Comparison of ENCODE assay signal across 1 cellular context in the genomic region with DNA sequence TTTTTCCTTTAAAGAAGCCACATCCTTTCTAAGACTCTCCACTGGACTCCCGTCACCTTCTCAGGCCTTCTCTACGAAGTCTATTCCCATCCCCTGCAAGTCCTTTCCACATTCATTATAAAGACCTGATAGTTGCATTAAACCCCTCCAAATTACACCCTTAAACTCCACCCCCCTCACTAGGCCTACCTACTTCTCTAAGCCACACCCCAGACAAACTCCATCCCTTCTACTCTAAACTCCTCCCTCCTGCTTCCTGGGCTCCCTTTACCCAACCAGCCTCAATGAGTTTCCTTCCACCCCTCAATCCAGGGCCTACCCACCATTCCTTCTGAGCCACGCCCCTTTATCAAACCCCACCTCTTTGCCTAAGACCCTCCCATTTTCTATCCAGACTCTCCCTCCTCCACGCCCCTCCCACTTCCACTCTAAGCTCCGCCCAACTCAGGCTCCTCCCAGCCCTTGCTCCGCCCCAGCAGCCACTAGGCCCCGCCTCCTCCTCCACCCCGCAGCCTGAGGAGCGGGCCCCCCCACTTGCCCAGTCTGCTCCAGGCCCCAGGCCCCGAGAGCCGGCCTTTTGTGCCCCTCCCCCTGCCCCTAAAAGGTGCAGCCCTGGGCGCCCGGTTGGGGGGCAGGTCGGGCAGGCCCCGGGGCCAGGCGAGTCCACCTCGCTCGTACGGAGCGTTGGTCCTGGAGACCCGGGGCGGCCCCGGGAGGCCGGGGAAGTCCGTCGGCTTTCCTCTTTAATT.
A peak's percentile ranks its signal among the peaks of the same experiment; 100 is the strongest.
TF ChIP-seq lines count a peak whose summit lies in the region.

No MANE protein-coding gene starts in this region.

TF ChIP-seq in GM12878, 131 proteins besides CTCF, POLR2A, EP300 and RAD21:
- TF ChIP-seq SREBF2 (IDR thresholded peaks at IDR 0.05; ENCODE audit: low read length): no peak
- 0 out of 2 replicates have a peak, but pooled peaks have one; percentile 10 for TF ChIP-seq RFX5 (IDR thresholded peaks at IDR 0.05; ENCODE audit: low read depth, low read length)
- peak; percentile 83 for TF ChIP-seq CHD1 (IDR thresholded peaks at IDR 0.05; ENCODE audit: low read depth, low read length)
- TF ChIP-seq PAX8 (IDR thresholded peaks at IDR 0.05): no peak
- no peak for TF ChIP-seq SUZ12 (IDR thresholded peaks at IDR 0.05; ENCODE audit: unreplicated experiment)
- TF ChIP-seq, protein P1, sequence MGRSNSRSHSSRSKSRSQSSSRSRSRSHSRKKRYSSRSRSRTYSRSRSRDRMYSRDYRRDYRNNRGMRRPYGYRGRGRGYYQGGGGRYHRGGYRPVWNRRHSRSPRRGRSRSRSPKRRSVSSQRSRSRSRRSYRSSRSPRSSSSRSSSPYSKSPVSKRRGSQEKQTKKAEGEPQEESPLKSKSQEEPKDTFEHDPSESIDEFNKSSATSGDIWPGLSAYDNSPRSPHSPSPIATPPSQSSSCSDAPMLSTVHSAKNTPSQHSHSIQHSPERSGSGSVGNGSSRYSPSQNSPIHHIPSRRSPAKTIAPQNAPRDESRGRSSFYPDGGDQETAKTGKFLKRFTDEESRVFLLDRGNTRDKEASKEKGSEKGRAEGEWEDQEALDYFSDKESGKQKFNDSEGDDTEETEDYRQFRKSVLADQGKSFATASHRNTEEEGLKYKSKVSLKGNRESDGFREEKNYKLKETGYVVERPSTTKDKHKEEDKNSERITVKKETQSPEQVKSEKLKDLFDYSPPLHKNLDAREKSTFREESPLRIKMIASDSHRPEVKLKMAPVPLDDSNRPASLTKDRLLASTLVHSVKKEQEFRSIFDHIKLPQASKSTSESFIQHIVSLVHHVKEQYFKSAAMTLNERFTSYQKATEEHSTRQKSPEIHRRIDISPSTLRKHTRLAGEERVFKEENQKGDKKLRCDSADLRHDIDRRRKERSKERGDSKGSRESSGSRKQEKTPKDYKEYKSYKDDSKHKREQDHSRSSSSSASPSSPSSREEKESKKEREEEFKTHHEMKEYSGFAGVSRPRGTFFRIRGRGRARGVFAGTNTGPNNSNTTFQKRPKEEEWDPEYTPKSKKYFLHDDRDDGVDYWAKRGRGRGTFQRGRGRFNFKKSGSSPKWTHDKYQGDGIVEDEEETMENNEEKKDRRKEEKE (IDR thresholded peaks at IDR 0.05): no peak
- peak; percentile 84 for TF ChIP-seq SMARCA5 (IDR thresholded peaks at IDR 0.05)
- TF ChIP-seq CBX5 (IDR thresholded peaks at IDR 0.05; ENCODE audit: low read depth): no peak
- TF ChIP-seq HDGF (IDR thresholded peaks at IDR 0.05): peak; percentile 100
- TF ChIP-seq ZBTB33 (IDR thresholded peaks at IDR 0.05): no peak
- TF ChIP-seq LARP7 (IDR thresholded peaks at IDR 0.05): peak; percentile 74; the same call in 1 of the 2 replicates
- TF ChIP-seq MEF2B (IDR thresholded peaks at IDR 0.05; ENCODE audit: partially characterized antibody, poor library complexity, severe bottlenecking): peak; percentile 21
- TF ChIP-seq BHLHE40 (IDR thresholded peaks at IDR 0.05; ENCODE audit: borderline replicate concordance in 1 of 2, low read depth in 2 of 2, low read length in 1 of 2): no peak
- TF ChIP-seq ASH2L (IDR thresholded peaks at IDR 0.05; ENCODE audit: borderline replicate concordance, low read depth): peak; percentile 92
- no peak for TF ChIP-seq FOXK2 (IDR thresholded peaks at IDR 0.05)
- TF ChIP-seq RUNX3 (IDR thresholded peaks at IDR 0.05; ENCODE audit: low read length): 0 out of 2 replicates have a peak, but pooled peaks have one; percentile 5
- TF ChIP-seq KLF5 (IDR thresholded peaks at IDR 0.05; ENCODE audit: partially characterized antibody): peak; percentile 62
- peak; percentile 35; the same call in 1 of the 2 replicates for TF ChIP-seq SPI1 (IDR thresholded peaks at IDR 0.05; ENCODE audit: borderline replicate concordance, insufficient read depth, low read depth, low read length)
- TF ChIP-seq, protein P2, sequence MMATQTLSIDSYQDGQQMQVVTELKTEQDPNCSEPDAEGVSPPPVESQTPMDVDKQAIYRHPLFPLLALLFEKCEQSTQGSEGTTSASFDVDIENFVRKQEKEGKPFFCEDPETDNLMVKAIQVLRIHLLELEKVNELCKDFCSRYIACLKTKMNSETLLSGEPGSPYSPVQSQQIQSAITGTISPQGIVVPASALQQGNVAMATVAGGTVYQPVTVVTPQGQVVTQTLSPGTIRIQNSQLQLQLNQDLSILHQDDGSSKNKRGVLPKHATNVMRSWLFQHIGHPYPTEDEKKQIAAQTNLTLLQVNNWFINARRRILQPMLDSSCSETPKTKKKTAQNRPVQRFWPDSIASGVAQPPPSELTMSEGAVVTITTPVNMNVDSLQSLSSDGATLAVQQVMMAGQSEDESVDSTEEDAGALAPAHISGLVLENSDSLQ (IDR thresholded peaks at IDR 0.05): peak; percentile 51
- no peak for TF ChIP-seq ATF7 (IDR thresholded peaks at IDR 0.05; ENCODE audit: low read depth)
- 0 out of 2 replicates have a peak, but pooled peaks have one; percentile 78 for TF ChIP-seq STAT1 (conservative IDR thresholded peaks at IDR 0.05)
- TF ChIP-seq GATAD2B (conservative IDR thresholded peaks at IDR 0.05; ENCODE audit: low read depth): peak; percentile 75; the same call in 1 of the 2 replicates
- no peak for TF ChIP-seq USF1 (IDR thresholded peaks at IDR 0.05; ENCODE audit: borderline replicate concordance, extremely low read length, insufficient read depth, low read depth, low read length)
- no peak for TF ChIP-seq ZNF384 (IDR thresholded peaks at IDR 0.05; ENCODE audit: borderline replicate concordance, low read depth, low read length)
- TF ChIP-seq ZNF207 (IDR thresholded peaks at IDR 0.05; ENCODE audit: borderline replicate concordance): peak; percentile 80; the same call in 1 of the 2 replicates
- TF ChIP-seq SIN3A (IDR thresholded peaks at IDR 0.05; ENCODE audit: low read depth, low read length): peak; percentile 51; the same call in 1 of the 2 replicates
- no peak for TF ChIP-seq NRF1 (conservative IDR thresholded peaks at IDR 0.05; ENCODE audit: low read depth, low read length)
- no peak for TF ChIP-seq ZNF24 (IDR thresholded peaks at IDR 0.05)
- TF ChIP-seq POU2F2 (IDR thresholded peaks at IDR 0.05; ENCODE audit: borderline replicate concordance, low read depth, low read length): 0 out of 3 replicates have a peak, but pooled peaks have one; percentile 42
- TF ChIP-seq CHD2 (IDR thresholded peaks at IDR 0.05; ENCODE audit: borderline replicate concordance, low read depth, low read length): no peak
- no peak for TF ChIP-seq NFYA (IDR thresholded peaks at IDR 0.05; ENCODE audit: borderline replicate concordance, low read depth, low read length)
- no peak for TF ChIP-seq JUNB (IDR thresholded peaks at IDR 0.05)
- no peak for TF ChIP-seq CEBPB (IDR thresholded peaks at IDR 0.05; ENCODE audit: borderline replicate concordance in 1 of 2, low read depth in 2 of 2, low read length in 2 of 2)
- peak; percentile 51; the same call in 1 of the 2 replicates for TF ChIP-seq TAF1 (IDR thresholded peaks at IDR 0.05; ENCODE audit: borderline replicate concordance, low read depth, low read length)
